9 cellular contexts compared by ENCODE assay signal in genomic region chr10:27742195-27742925, GRCh38. TPM values are rescaled to one million over a fixed set of nuclear protein-coding genes. Genes with fewer than 3 reads are reported as not detected.
A peak's percentile ranks its signal among the peaks of the same experiment; 100 is the strongest.
DNase-seq lines count a peak whose midpoint lies in the region; ATAC-seq, FAIRE-seq and TF ChIP-seq lines count a peak whose summit lies in the region.
"Had no signal": no experiment of that assay in that cellular context is flagged by ENCODE, and none has a peak within 500 bp of the region (broad histone marks: within the 10 kb centered on the region; RNA-seq: fewer than 3 reads in every experiment).

No MANE protein-coding gene starts in this region.

- FAIRE-seq in frontal cortex (lab: Jason Lieb, UNC), result no peak

- BruUV-seq in Panc1 (replicated peaks; lab: Mats Ljungman, UMichigan), result no TSS peak

- ATAC-seq in CD4-positive, CD25-positive, alpha-beta regulatory T cell (ENCODE audit: low read depth in 2 of 2), result peak; percentile 78 to 81
- ATAC-seq in GM19397 (IDR thresholded peaks at IDR 0.05; ENCODE audit: unreplicated experiment) (peak; percentile 96), HG03521 (IDR thresholded peaks at IDR 0.05; ENCODE audit: unreplicated experiment) (peak; percentile 86), Panc1 (peak; percentile 72)

- 0 to 2% (median 1%) methylated on average over 24 to 71 of the region's 71 CpGs for WGBS in stomach, 5 donors

- CTCF ChIA-PET in Panc1 (lab: Charles Lee), result no interaction called here

- no peak overlapping the region for H3K4me3 ChIP-seq in CD4-positive, CD25-positive, alpha-beta regulatory T cell (ENCODE audit: low read depth, low read length)
- H3K4me3 ChIP-seq in Panc1 (ENCODE audit: low read depth in 2 of 2, low read length in 2 of 2) (peak overlapping the region; percentile 38 to 59), neuron (ENCODE audit: low read length) (peak overlapping the region; percentile 77), stomach (peak overlapping the region; percentile 60 to 77 (median 72))

- H3K4me1 ChIP-seq in CD4-positive, CD25-positive, alpha-beta regulatory T cell (ENCODE audit: control insufficient read depth, insufficient read depth, low read length, poor library complexity, severe bottlenecking), result peaks cover 51% of the 10 kb centered on the region
- H3K4me1 ChIP-seq in Panc1 (ENCODE audit: control insufficient read depth, insufficient read depth, low read length) (no peaks in the 10 kb centered on the region; the same call in 1 of the 2 replicates), neuron (ENCODE audit: insufficient read depth, low read length) (peaks cover 21% of the 10 kb centered on the region), stomach (peaks cover 51 to 63% (median 58%) of the 10 kb centered on the region in 4 donors)

- H2AFZ ChIP-seq in neuron (ENCODE audit: low read depth, low read length), result peak overlapping the region; percentile 93

- peak; percentile 44 to 72 (median 63) for DNase-seq in CD4-positive, CD25-positive, alpha-beta regulatory T cell
- no peak for DNase-seq in Panc1 (ENCODE audit: low read depth, low spot score)
- DNase-seq in activated gamma-delta T cell (lab: John Stamatoyannopoulos, UW), result peak; percentile 37
- peak; percentile 65 to 70 for DNase-seq in frontal cortex (ENCODE audit: low spot score in 2 of 2)
- DNase-seq in stomach, result peak; percentile 86

- no peaks in the 10 kb centered on the region for H3K36me3 ChIP-seq in CD4-positive, CD25-positive, alpha-beta regulatory T cell (ENCODE audit: control insufficient read depth, insufficient read depth, low read length)
- no peaks in the 10 kb centered on the region for H3K36me3 ChIP-seq in Panc1 (ENCODE audit: control insufficient read depth, insufficient read depth, low read length)
- no peaks in the 10 kb centered on the region for H3K36me3 ChIP-seq in neuron (ENCODE audit: insufficient read depth, low read length)
- no peaks in the 10 kb centered on the region for H3K36me3 ChIP-seq in stomach

- peaks cover 0 to 2% (median 0%) of the 10 kb centered on the region in 7 donors for H3K9me3 Mint-ChIP-seq in CD4-positive, CD25-positive, alpha-beta regulatory T cell

- H3K4me3 Mint-ChIP-seq in CD4-positive, CD25-positive, alpha-beta regulatory T cell, result peak overlapping the region; percentile 32 to 78 (median 72)

- peaks cover 26% of the 10 kb centered on the region for H3K27me3 ChIP-seq in CD4-positive, CD25-positive, alpha-beta regulatory T cell (ENCODE audit: control insufficient read depth, insufficient read depth, low read length)
- peaks cover 9% of the 10 kb centered on the region; the same call in 1 of the 2 replicates for H3K27me3 ChIP-seq in Panc1 (ENCODE audit: control insufficient read depth, insufficient read depth, low read length)
- H3K27me3 ChIP-seq in neuron (ENCODE audit: insufficient read depth, low read length), result peaks cover 61% of the 10 kb centered on the region
- peaks cover 0 to 81% (median 64%) of the 10 kb centered on the region in 3 donors for H3K27me3 ChIP-seq in stomach

- H3K4me1 Mint-ChIP-seq in CD4-positive, CD25-positive, alpha-beta regulatory T cell, result peaks cover 0 to 44% (median 9%) of the 10 kb centered on the region in 4 donors

- H3K27me3 Mint-ChIP-seq in CD4-positive, CD25-positive, alpha-beta regulatory T cell, result peaks cover 75% of the 10 kb centered on the region

- peak; percentile 84 for TF ChIP-seq CTCF in Panc1 (IDR thresholded peaks at IDR 0.05)
- peak in 5 of 7 experiments; percentile 61 to 88 (median 76) for TF ChIP-seq CTCF in stomach (IDR thresholded peaks at IDR 0.05)

- no peaks in the 10 kb centered on the region for H3K9me3 ChIP-seq in CD4-positive, CD25-positive, alpha-beta regulatory T cell (ENCODE audit: control insufficient read depth in 2 of 2, low read length in 2 of 2)
- H3K9me3 ChIP-seq in Panc1 (ENCODE audit: control insufficient read depth, insufficient read depth, low read depth, low read length), result no peaks in the 10 kb centered on the region
- no peaks in the 10 kb centered on the region for H3K9me3 ChIP-seq in neuron (ENCODE audit: low read length)
- H3K9me3 ChIP-seq in stomach, result no peaks in the 10 kb centered on the region

- no peak for TF ChIP-seq POLR2A in stomach (IDR thresholded peaks at IDR 0.05)

- H3K36me3 Mint-ChIP-seq in CD4-positive, CD25-positive, alpha-beta regulatory T cell, result no peaks in the 10 kb centered on the region

- no peak overlapping the region for H3K27ac Mint-ChIP-seq in CD4-positive, CD25-positive, alpha-beta regulatory T cell

- intact Hi-C loops in Panc1 (cut with micrococcal nuclease; ENCODE audit: unreplicated experiment), result no loop called here
- intact Hi-C loops in stomach (cut with DNase I; ENCODE audit: low total_unique reads), result loop anchor here (5.0 kb wide), 1 partner anchor 435 kb away; no protein-coding TSS in a partner anchor

- TF ChIP-seq EP300 in stomach (IDR thresholded peaks at IDR 0.05), result no peak

- POLR2A ChIA-PET in Panc1 (lab: Charles Lee), result no interaction called here

- H3K27ac ChIP-seq in CD4-positive, CD25-positive, alpha-beta regulatory T cell (ENCODE audit: insufficient read depth, low read length, poor library complexity, severe bottlenecking), result no peak overlapping the region
- H3K27ac ChIP-seq in Panc1 (ENCODE audit: low read length), result no peak overlapping the region
- peak overlapping the region in 4 of 5 donors; percentile 77 to 93 (median 88) for H3K27ac ChIP-seq in stomach

- in situ Hi-C loops in Panc1 (cut with HindIII; ENCODE audit: low pct_unique_long_range_greater_than_20kb, low sequenced_read_pairs), result no loop called here

RNA-seq across cellular contexts. Expression of gene MKX, which starts 3.3 kb away (rescaled TPM):
- total RNA-seq in CD4-positive, CD25-positive, alpha-beta regulatory T cell, result not detected
- polyA plus RNA-seq in CD4-positive, CD25-positive, alpha-beta regulatory T cell, result not detected
- not detected for total RNA-seq in Panc1 (2021; ENCODE audit: unreplicated experiment)
- not detected for polyA plus RNA-seq in Panc1 (2012; ENCODE audit: insufficient read length)
- 1.6 TPM for total RNA-seq in frontal cortex
- total RNA-seq in stomach, result 10 to 100 TPM in 2 of 5 donors, 1 to 10 TPM in 2, not detected in 1; 1.6 to 24.1 (median 12.2) TPM
- polyA plus RNA-seq in stomach, result under 1 TPM in 2 of 3 donors, not detected in 1; 0.06 to 0.33 TPM
- total RNA-seq: T-helper 2 cell treated with Interferon-gamma antibody and Interleukin-4, amounts not matched to agents 100 ng/mL and 5 ng/mL, for 36 hours had no signal

Comparison
In these comparisons a context has a peak if more than half of its experiments do, and no peak if none do; other contexts are left out.
1. H3K27ac ChIP-seq: peak in stomach (4 of 5); none in CD4-positive, CD25-positive, alpha-beta regulatory T cell (single experiment) and Panc1 (single experiment).
2. Peak in every context shown above with its lines, with median percentiles within 50 percentile points of each other: ATAC-seq.